16 cellular contexts compared by ENCODE assay signal in genomic region chr20:38211200-38212097, GRCh38. TPM values are rescaled to one million over a fixed set of nuclear protein-coding genes. Genes with fewer than 3 reads are reported as not detected.
DNase-seq lines count a peak whose midpoint lies in the region; ATAC-seq, FAIRE-seq and TF ChIP-seq lines count a peak whose summit lies in the region.
"Had no signal": no experiment of that assay in that cellular context is flagged by ENCODE, and none has a peak within 500 bp of the region (broad histone marks: within the 10 kb centered on the region; RNA-seq: fewer than 3 reads in every experiment).

No MANE protein-coding gene starts in this region.

- H3K4me1 Mint-ChIP-seq in naive thymus-derived CD4-positive, alpha-beta T cell: peaks cover 0 to 4% (median 0%) of the 10 kb centered on the region in 7 donors

- in situ Hi-C loops in HepG2 (cut with HindIII; ENCODE audit: extremely low pct_ligation_motif_present, low pct_unique_long_range_greater_than_20kb): loop anchor here (25.0 kb wide), 1 partner anchor 649 kb away; no protein-coding TSS in a partner anchor

- intact Hi-C loops in right cardiac atrium (cut with DNase I): loop anchor here in 1 of 4 donors (5.0 kb wide), 1 partner anchor 44 kb away; the partner anchor contains the start of gene TGM2
- intact Hi-C loops in sigmoid colon (cut with DNase I): no loop called here
- intact Hi-C loops in HepG2 (cut with micrococcal nuclease; ENCODE audit: unreplicated experiment): no loop called here
- intact Hi-C loops in naive thymus-derived CD4-positive, alpha-beta T cell (cut with micrococcal nuclease): no loop called here

- no TSS peak for BruUV-seq in HepG2 (replicated peaks; lab: Mats Ljungman, UMichigan)

- no peaks in the 10 kb centered on the region for H4K20me1 ChIP-seq in HepG2 (ENCODE audit: insufficient read depth, low read length)

- CTCF ChIA-PET in HepG2 (lab: Yijun Ruan, JAX; ENCODE audit: low intra/inter-chr PET ratio, low total read pairs): no interaction called here
- CTCF ChIA-PET in naive thymus-derived CD4-positive, alpha-beta T cell (lab: Charles Lee): interaction anchor here (1.4 kb wide), 1 partner anchor 10 kb away, joined by 8 read pairs; no protein-coding TSS in a partner anchor

- H3K27me3 ChIP-seq in right cardiac atrium (ENCODE audit: control insufficient read depth, insufficient read depth) (no peaks in the 10 kb centered on the region), sigmoid colon (no peaks in the 10 kb centered on the region), HepG2 (ENCODE audit: control insufficient read depth in 1 of 2, insufficient read depth in 2 of 2, low read length in 2 of 2) (peaks cover 4 to 29% of the 10 kb centered on the region in 2 experiments; a peak in 3 of 5 replicates)
- H3K27me3 ChIP-seq in naive thymus-derived CD4-positive, alpha-beta T cell (ENCODE audit: control insufficient read depth in 2 of 2, insufficient read depth in 2 of 2, low read length in 2 of 2): no peaks in the 10 kb centered on the region
- H3K27me3 ChIP-seq: BE2C, suprapubic skin had no signal

- H3K9me3 ChIP-seq in right cardiac atrium (ENCODE audit: control insufficient read depth, low read length) (no peaks in the 10 kb centered on the region), sigmoid colon (no peaks in the 10 kb centered on the region), HepG2 (ENCODE audit: low read length) (no peaks in the 10 kb centered on the region)
- no peaks in the 10 kb centered on the region for H3K9me3 ChIP-seq in naive thymus-derived CD4-positive, alpha-beta T cell (ENCODE audit: control insufficient read depth in 2 of 3, low read length in 3 of 3)
- H3K9me3 ChIP-seq: BE2C, suprapubic skin had no signal

- peak overlapping the region; percentile 78 for H3K27ac ChIP-seq in right cardiac atrium (ENCODE audit: low read length)
- H3K27ac ChIP-seq in sigmoid colon: no peak overlapping the region
- H3K27ac ChIP-seq in HepG2 (ENCODE audit: extremely low read length, insufficient read depth, low read length): no peak overlapping the region
- no peak overlapping the region for H3K27ac ChIP-seq in naive thymus-derived CD4-positive, alpha-beta T cell (ENCODE audit: low read depth, low read length)
- H3K27ac ChIP-seq: PC-9, suprapubic skin had no signal

- WGBS in right cardiac atrium: 49% methylated on average over 9 of the region's 9 CpGs
- WGBS in sigmoid colon, 2 donors: 75% methylated on average over 9 of the region's 9 CpGs
- 13% methylated on average over 9 of the region's 9 CpGs for WGBS in HepG2 (ENCODE audit: low lambda C conversion rate)

- H3K36me3 Mint-ChIP-seq in naive thymus-derived CD4-positive, alpha-beta T cell: no peaks in the 10 kb centered on the region

- H3K27ac Mint-ChIP-seq in naive thymus-derived CD4-positive, alpha-beta T cell: peak overlapping the region in 1 of 9 donors; percentile 2
- H3K27ac Mint-ChIP-seq: activated T-helper 2 cell treated with anti-CD3 and anti-CD28 coated beads, Interferon-gamma antibody, Interleukin-2, Interleukin-4, amounts not matched to agents 10 μg/mL and 5 μg/mL and 100 μg/mL, durations not matched to agents 14 hours and 24 hours and 36 hours had no signal

- no peak for TF ChIP-seq RAD21 in HepG2 (CRISPR knock-in tag; IDR thresholded peaks at IDR 0.05)

- no peak for TF ChIP-seq POLR2A in sigmoid colon (IDR thresholded peaks at IDR 0.05)
- no peak for TF ChIP-seq POLR2A in HepG2 (IDR thresholded peaks at IDR 0.05; ENCODE audit: insufficient read depth in 1 of 2, low read depth in 2 of 2, low read length in 2 of 2)

- peaks cover 13% of the 10 kb centered on the region for H3K4me1 ChIP-seq in right cardiac atrium (ENCODE audit: control insufficient read depth, insufficient read depth, low read length)
- H3K4me1 ChIP-seq in sigmoid colon: peaks cover 0 to 10% (median 2%) of the 10 kb centered on the region in 4 donors
- H3K4me1 ChIP-seq in HepG2 (ENCODE audit: insufficient read depth, low read length): no peaks in the 10 kb centered on the region
- H3K4me1 ChIP-seq in naive thymus-derived CD4-positive, alpha-beta T cell (ENCODE audit: control insufficient read depth in 2 of 2, insufficient read depth in 2 of 2, low read length in 2 of 2): no peaks in the 10 kb centered on the region
- H3K4me1 ChIP-seq: BE2C had no signal

- H3K79me2 ChIP-seq in HepG2 (ENCODE audit: insufficient read depth, low read length): no peaks in the 10 kb centered on the region

- H3K36me3 ChIP-seq in sigmoid colon (no peaks in the 10 kb centered on the region), HepG2 (replicated peaks in 1 of 2; ENCODE audit: control insufficient read depth in 1 of 2, insufficient read depth in 2 of 2, low read length in 2 of 2) (no peaks in the 10 kb centered on the region)
- no peaks in the 10 kb centered on the region for H3K36me3 ChIP-seq in naive thymus-derived CD4-positive, alpha-beta T cell (ENCODE audit: control insufficient read depth in 2 of 3, insufficient read depth in 3 of 3, low read length in 3 of 3)
- H3K36me3 ChIP-seq: BE2C, suprapubic skin had no signal

- TF ChIP-seq CTCF in sigmoid colon (IDR thresholded peaks at IDR 0.05) (no peak), HepG2 (CRISPR knock-in tag; IDR thresholded peaks at IDR 0.05) (no peak)

- H3K4me2 ChIP-seq in HepG2 (ENCODE audit: low read depth, low read length): no peak overlapping the region
- H3K4me2 ChIP-seq: PC-9 had no signal

- H3K9me3 Mint-ChIP-seq in naive thymus-derived CD4-positive, alpha-beta T cell: peaks cover 0 to 2% (median 0%) of the 10 kb centered on the region in 11 donors
- H3K9me3 Mint-ChIP-seq: activated T-helper 2 cell treated with anti-CD3 and anti-CD28 coated beads, Interferon-gamma antibody, Interleukin-2, Interleukin-4, amounts not matched to agents 10 μg/mL and 5 μg/mL and 100 μg/mL, durations not matched to agents 14 hours and 24 hours and 36 hours had no signal

- TF ChIP-seq EP300 in sigmoid colon (IDR thresholded peaks at IDR 0.05) (no peak), HepG2 (IDR thresholded peaks at IDR 0.05; ENCODE audit: low read depth in 2 of 2, low read length in 2 of 2) (no peak), HepG2 (CRISPR knock-in tag; IDR thresholded peaks at IDR 0.05; ENCODE audit: borderline replicate concordance) (no peak)

- no peak overlapping the region for H3K4me3 Mint-ChIP-seq in naive thymus-derived CD4-positive, alpha-beta T cell

- H3K4me3 ChIP-seq in right cardiac atrium (ENCODE audit: low read length) (no peak overlapping the region), sigmoid colon (no peak overlapping the region), HepG2 (replicated peaks in 1 of 3; ENCODE audit: insufficient read depth in 1 of 3, low read depth in 2 of 3, low read length in 3 of 3) (no peak overlapping the region)
- no peak overlapping the region for H3K4me3 ChIP-seq in naive thymus-derived CD4-positive, alpha-beta T cell (ENCODE audit: low read length)
- H3K4me3 ChIP-seq: PC-9, suprapubic skin had no signal

- POLR2A ChIA-PET in HepG2 (lab: Yijun Ruan, JAX): no interaction called here
- POLR2A ChIA-PET in naive thymus-derived CD4-positive, alpha-beta T cell (lab: Charles Lee): no interaction called here

- ATAC-seq in right cardiac atrium: peak; percentile 30 to 38
- no peak for ATAC-seq in HepG2
- ATAC-seq in naive thymus-derived CD4-positive, alpha-beta T cell: no peak

- H3K9ac ChIP-seq in HepG2 (ENCODE audit: insufficient read depth, low read depth, low read length): no peak overlapping the region

- no peak for FAIRE-seq in HepG2 (lab: Jason Lieb, UNC)
- FAIRE-seq: D721Med had no signal

- H2AFZ ChIP-seq in HepG2 (ENCODE audit: low read length): no peak overlapping the region
- H2AFZ ChIP-seq: PC-9 had no signal

- H3K27me3 Mint-ChIP-seq in naive thymus-derived CD4-positive, alpha-beta T cell: peaks cover 0 to 13% (median 8%) of the 10 kb centered on the region in 5 donors

- DNase-seq in M059J (ENCODE audit: low read depth): peak; percentile 83
- DNase-seq in cerebellar cortex (ENCODE audit: low spot score): peak; percentile 23
- DNase-seq in right cardiac atrium: peak in 1 of 3 donors; percentile 65
- peak; percentile 47 for DNase-seq in sigmoid colon
- DNase-seq in HepG2 (ENCODE audit: low spot score): no peak
- no peak for DNase-seq in NCI-H2029 treated with DMSO at 0.1 percent for 48 hours (lab: John Stamatoyannopoulos, UW)
- DNase-seq in NCI-H187 (lab: John Stamatoyannopoulos, UW): no peak
- no peak for DNase-seq in naive thymus-derived CD4-positive, alpha-beta T cell
- DNase-seq: amniotic stem cell, BE2C, NCI-H1436 treated with DMSO at 0.1 percent for 48 hours, PC-9 had no signal

RNA-seq across cellular contexts. Expression of gene TGM2, which starts 46.4 kb away (rescaled TPM):
- 76.6 and 108 TPM in 2 replicates for total RNA-seq in M059J (2014; rRNA removed; shearing (Covaris generic))
- total RNA-seq in right cardiac atrium: 1,000 to 10,000 TPM in 3 of 4 donors, 100 to 1,000 TPM in 1; 963 to 1,731 (median 1,257) TPM
- polyA plus RNA-seq in right cardiac atrium: 447 TPM
- total RNA-seq in sigmoid colon: 100 to 1,000 TPM in 2 of 4 donors, 10 to 100 TPM in 2; 14.8 to 104 (median 60.7) TPM
- polyA plus RNA-seq in sigmoid colon: 10 to 100 TPM in 1 of 3 donors, 1 to 10 TPM in 2; 6.5 to 71.1 (median 7.2) TPM
- total RNA-seq in HepG2 (2016; rRNA removed; fragmentation: Illumina TruSeq; extraction: Trizol): 4.2 and 4.5 TPM in 2 replicates
- 0.61 and 0.88 TPM in 2 replicates for total RNA-seq in HepG2 (2016; cell fraction: cytosol; rRNA removed; fragmentation: Illumina TruSeq; extraction: Trizol; ENCODE audit: low read depth)
- 3.3 and 4.3 TPM in 2 replicates for total RNA-seq in HepG2 (2016; cell fraction: insoluble cytoplasmic fraction; rRNA removed; fragmentation: Illumina TruSeq; extraction: Trizol)
- 2.1 and 2.3 TPM in 2 replicates for total RNA-seq in HepG2 (2016; cell fraction: membrane; rRNA removed; fragmentation: Illumina TruSeq; extraction: Trizol)
- 4.3 and 4.5 TPM in 2 replicates for total RNA-seq in HepG2 (2016; cell fraction: nucleus; rRNA removed; fragmentation: Illumina TruSeq; extraction: Trizol)
- 46.4 and 52.3 TPM in 2 replicates for polyA plus RNA-seq in HepG2 (2011; rRNA removed)
- polyA plus RNA-seq in HepG2 (2011; cell fraction: cytosol; rRNA removed): 39.7 and 45.8 TPM in 2 replicates
- 48.4 and 54.8 TPM in 2 replicates for polyA plus RNA-seq in HepG2 (2011; cell fraction: nucleus; rRNA removed)
- 14.4 and 32.4 TPM in 2 replicates for polyA plus RNA-seq in HepG2 (2012)
- polyA plus RNA-seq in HepG2 (2016; cell fraction: cytosol; fragmentation: Illumina TruSeq; extraction: Trizol; ENCODE audit: low read depth): 1.5 and 1.8 TPM in 2 replicates
- polyA plus RNA-seq in HepG2 (2016; cell fraction: insoluble cytoplasmic fraction; fragmentation: Illumina TruSeq; extraction: Trizol; ENCODE audit: low read depth): 5.3 and 7.5 TPM in 2 replicates
- 2.5 TPM in 2 replicates for polyA plus RNA-seq in HepG2 (2016; cell fraction: membrane; fragmentation: Illumina TruSeq; extraction: Trizol; ENCODE audit: low read depth)
- polyA plus RNA-seq in HepG2 (2016; cell fraction: nucleus; fragmentation: Illumina TruSeq; extraction: Trizol; ENCODE audit: insufficient read depth, low read depth): 7.7 and 9.8 TPM in 2 replicates
- 39.1 and 112 TPM in 2 replicates for polyA minus RNA-seq in HepG2 (2011; rRNA and poly(A)+ RNA removed; ENCODE audit: low replicate concordance)
- polyA minus RNA-seq in HepG2 (2011; cell fraction: cytosol; rRNA and poly(A)+ RNA removed): 43.5 and 48.8 TPM in 2 replicates
- 26.7 and 32.2 TPM in 2 replicates for polyA minus RNA-seq in HepG2 (2011; cell fraction: nucleus; rRNA and poly(A)+ RNA removed)
- under 1 TPM; 0.11 to 0.94 (median 0.19) TPM for total RNA-seq in naive thymus-derived CD4-positive, alpha-beta T cell
- polyA plus RNA-seq in naive thymus-derived CD4-positive, alpha-beta T cell: not detected
- total RNA-seq: activated CD8-positive, alpha-beta memory T cell treated with anti-CD3 and anti-CD28 coated beads for 36 hours; activated T-helper 2 cell treated with anti-CD3 and anti-CD28 coated beads, Interferon-gamma antibody, Interleukin-2, Interleukin-4, amounts not matched to agents 10 μg/mL and 5 μg/mL and 100 μg/mL, durations not matched to agents 14 hours and 24 hours and 36 hours had no signal

RNA-seq across cellular contexts. Expression of gene KIAA1755, which starts 49.1 kb away (rescaled TPM):
- total RNA-seq in M059J (2014; rRNA removed; shearing (Covaris generic)): 1.8 and 3.8 TPM in 2 replicates
- total RNA-seq in right cardiac atrium: 10 to 100 TPM; 13.6 to 18.7 (median 17.5) TPM
- 5.8 TPM for polyA plus RNA-seq in right cardiac atrium
- 10 to 100 TPM in 3 of 4 donors, 1 to 10 TPM in 1; 9.2 to 39.1 (median 17.1) TPM for total RNA-seq in sigmoid colon
- polyA plus RNA-seq in sigmoid colon: 1 to 10 TPM in 2 of 3 donors, not detected in 1; 1.2 to 6.4 TPM
- total RNA-seq in HepG2 (2016; rRNA removed; fragmentation: Illumina TruSeq; extraction: Trizol): 0.04 and 0.07 TPM in 2 replicates
- total RNA-seq in HepG2 (2016; cell fraction: cytosol; rRNA removed; fragmentation: Illumina TruSeq; extraction: Trizol; ENCODE audit: low read depth): not detected in 2 replicates
- total RNA-seq in HepG2 (2016; cell fraction: insoluble cytoplasmic fraction; rRNA removed; fragmentation: Illumina TruSeq; extraction: Trizol): not detected in 2 replicates
- not detected in 2 replicates for total RNA-seq in HepG2 (2016; cell fraction: membrane; rRNA removed; fragmentation: Illumina TruSeq; extraction: Trizol)
- total RNA-seq in HepG2 (2016; cell fraction: nucleus; rRNA removed; fragmentation: Illumina TruSeq; extraction: Trizol): not detected in 2 replicates
- polyA plus RNA-seq in HepG2 (2011; rRNA removed): not detected in 2 replicates
- not detected in 2 replicates for polyA plus RNA-seq in HepG2 (2011; cell fraction: cytosol; rRNA removed)
- polyA plus RNA-seq in HepG2 (2011; cell fraction: nucleus; rRNA removed): not detected in 2 replicates
- not detected in 2 replicates for polyA plus RNA-seq in HepG2 (2012)
- polyA plus RNA-seq in HepG2 (2016; cell fraction: cytosol; fragmentation: Illumina TruSeq; extraction: Trizol; ENCODE audit: low read depth): not detected in 2 replicates
- not detected in 2 replicates for polyA plus RNA-seq in HepG2 (2016; cell fraction: insoluble cytoplasmic fraction; fragmentation: Illumina TruSeq; extraction: Trizol; ENCODE audit: low read depth)
- polyA plus RNA-seq in HepG2 (2016; cell fraction: membrane; fragmentation: Illumina TruSeq; extraction: Trizol; ENCODE audit: low read depth): not detected in 2 replicates
- not detected in 2 replicates for polyA plus RNA-seq in HepG2 (2016; cell fraction: nucleus; fragmentation: Illumina TruSeq; extraction: Trizol; ENCODE audit: insufficient read depth, low read depth)
- 0.02 TPM in 1 of 2 replicates, not detected in the other for polyA minus RNA-seq in HepG2 (2011; rRNA and poly(A)+ RNA removed; ENCODE audit: low replicate concordance)
- polyA minus RNA-seq in HepG2 (2011; cell fraction: cytosol; rRNA and poly(A)+ RNA removed): not detected in 2 replicates
- polyA minus RNA-seq in HepG2 (2011; cell fraction: nucleus; rRNA and poly(A)+ RNA removed): not detected in 2 replicates
- total RNA-seq in naive thymus-derived CD4-positive, alpha-beta T cell: not detected
- not detected for polyA plus RNA-seq in naive thymus-derived CD4-positive, alpha-beta T cell
- total RNA-seq: activated CD8-positive, alpha-beta memory T cell treated with anti-CD3 and anti-CD28 coated beads for 36 hours; activated T-helper 2 cell treated with anti-CD3 and anti-CD28 coated beads, Interferon-gamma antibody, Interleukin-2, Interleukin-4, amounts not matched to agents 10 μg/mL and 5 μg/mL and 100 μg/mL, durations not matched to agents 14 hours and 24 hours and 36 hours had no signal

Comparison
In these comparisons a context has a peak if more than half of its experiments do, and no peak if none do; other contexts are left out.
1. DNase-seq: peak in M059J (single experiment), cerebellar cortex (single experiment) and sigmoid colon (single experiment); none in HepG2 (single experiment), NCI-H2029 treated with DMSO at 0.1 percent for 48 hours (single experiment), NCI-H187 (0 of 2) and naive thymus-derived CD4-positive, alpha-beta T cell (0 of 9).
2. ATAC-seq: peak in right cardiac atrium (2 of 2); none in HepG2 (single experiment) and naive thymus-derived CD4-positive, alpha-beta T cell (single experiment).